In the genomic region with DNA sequence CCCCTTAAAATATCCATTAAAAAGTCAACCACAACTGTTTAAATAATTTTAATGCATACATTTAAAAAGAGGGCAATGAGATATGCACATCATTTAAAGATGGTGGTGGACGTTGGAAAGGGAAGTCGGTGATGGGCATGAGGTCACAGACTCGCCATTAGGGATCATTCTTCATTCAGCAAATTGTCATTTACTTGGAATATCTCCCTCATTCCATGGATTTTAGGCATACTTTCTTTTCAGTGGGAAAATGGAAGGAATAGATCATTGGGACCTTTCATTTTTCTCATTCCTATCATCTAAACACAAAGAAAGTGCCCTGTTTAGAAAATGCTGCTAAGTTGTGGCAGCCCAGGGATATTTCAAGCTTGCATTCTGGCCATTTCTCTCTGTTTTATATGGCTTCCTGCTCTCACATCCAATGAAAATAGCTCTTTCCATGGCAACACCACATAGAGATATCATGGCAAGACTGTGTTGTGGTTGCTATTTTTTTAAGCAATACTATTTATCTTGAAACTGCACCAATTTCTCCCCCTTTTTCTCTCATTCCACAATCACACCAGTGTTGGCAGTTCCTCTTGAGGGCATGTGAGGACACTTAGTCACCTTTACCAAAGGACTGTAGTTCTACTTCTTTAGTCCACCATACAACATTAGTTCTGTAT, we compare ENCODE assay signal across 17 cellular contexts. TPM values are rescaled to one million over a fixed set of nuclear protein-coding genes. Genes with fewer than 3 reads are reported as not detected.
DNase-seq lines count a peak whose midpoint lies in the region; ATAC-seq lines count a peak whose summit lies in the region.
"Had no signal": no experiment of that assay in that cellular context is flagged by ENCODE, and none has a peak within 500 bp of the region (broad histone marks: within the 10 kb centered on the region; RNA-seq: fewer than 3 reads in every experiment).

No MANE protein-coding gene starts in this region.

- H3K79me1 ChIP-seq in trophoblast cell (ENCODE audit: low read length) = no peaks in the 10 kb centered on the region

- no peaks in the 10 kb centered on the region for H3K79me2 ChIP-seq in GM23248 (ENCODE audit: insufficient read depth)
- H3K79me2 ChIP-seq in trophoblast cell (ENCODE audit: control insufficient read depth, insufficient read depth, low read length, poor library complexity) = no peaks in the 10 kb centered on the region

- H4K8ac ChIP-seq in trophoblast cell (ENCODE audit: low read depth, low read length) = no peak overlapping the region

- H3K4ac ChIP-seq in trophoblast cell (ENCODE audit: low read depth, low read length) = no peak overlapping the region

- DNase-seq in GM23248 = peak; percentile 89
- peak; percentile 92 for DNase-seq in astrocyte of the hippocampus (ENCODE audit: low read depth, low spot score)
- no peak for DNase-seq in right cardiac atrium
- no peak for DNase-seq in foreskin melanocyte
- no peak for DNase-seq in trophoblast cell
- DNase-seq in head of caudate nucleus = no peak
- DNase-seq: activated CD4-positive, alpha-beta memory T cell treated with anti-CD3 and anti-CD28 coated beads, Interleukin-2, amount 10 ng/mL, durations not matched to agents 7 days and 5 days; amygdala; CD8-positive, alpha-beta memory T cell; gastrocnemius medialis; GDM1; immature natural killer cell; NCI-H1048; NK-92 treated with Interleukin-12 subunit alpha and Interleukin-12 subunit beta, amount 100 ng/mL, for 24 hours; posterior cingulate gyrus; thyroid gland had no signal

- H3K14ac ChIP-seq in trophoblast cell (ENCODE audit: low read length) = no peak overlapping the region

- peak overlapping the region; percentile 98 for H3K27ac ChIP-seq in GM23248
- H3K27ac ChIP-seq in right cardiac atrium (ENCODE audit: low read length) = peak overlapping the region; percentile 42
- no peak overlapping the region for H3K27ac ChIP-seq in trophoblast cell (ENCODE audit: low read depth, low read length)

- H3K9ac ChIP-seq in GM23248 = peak overlapping the region; percentile 63
- peak overlapping the region; percentile 61 for H3K9ac ChIP-seq in skeletal muscle satellite cell (ENCODE audit: low read depth, low read length)
- H3K9ac ChIP-seq in trophoblast cell (ENCODE audit: low read length) = no peak overlapping the region

- H4K20me1 ChIP-seq in GM23248 (ENCODE audit: insufficient read depth) = no peaks in the 10 kb centered on the region

- H3K4me1 ChIP-seq in GM23248 (ENCODE audit: insufficient read depth) (peaks cover 52% of the 10 kb centered on the region), right cardiac atrium (ENCODE audit: control insufficient read depth, insufficient read depth, low read length) (peaks cover 5% of the 10 kb centered on the region), skeletal muscle satellite cell (ENCODE audit: control insufficient read depth, insufficient read depth, low read length) (peaks cover 46% of the 10 kb centered on the region), trophoblast cell (ENCODE audit: control insufficient read depth in 1 of 2, insufficient read depth in 2 of 2, low read length in 2 of 2) (peaks cover 0 to 3% of the 10 kb centered on the region in 2 experiments)
- H3K4me1 ChIP-seq: gastrocnemius medialis had no signal

- H3K23ac ChIP-seq in trophoblast cell (ENCODE audit: low read length) = no peak overlapping the region

- in situ Hi-C loops in GM23248 (cut with MboI) = no loop called here

- H2BK120ac ChIP-seq in trophoblast cell (ENCODE audit: insufficient read depth, low read length, poor library complexity) = no peak overlapping the region

- no peak overlapping the region for H3K18ac ChIP-seq in trophoblast cell (ENCODE audit: low read length)

- H2BK12ac ChIP-seq in trophoblast cell (ENCODE audit: low read length) = no peak overlapping the region

- H2AK5ac ChIP-seq in trophoblast cell (ENCODE audit: low read length) = no peak overlapping the region

- no peak overlapping the region for H3K4me3 ChIP-seq in GM23248
- no peak overlapping the region for H3K4me3 ChIP-seq in right cardiac atrium (ENCODE audit: low read length)
- H3K4me3 ChIP-seq in skeletal muscle satellite cell (ENCODE audit: low read length) = no peak overlapping the region
- H3K4me3 ChIP-seq in trophoblast cell (ENCODE audit: low read depth, low read length) = no peak overlapping the region
- H3K4me3 ChIP-seq: gastrocnemius medialis, thyroid gland had no signal

- WGBS in GM23248 (ENCODE audit: low coverage in 1 of 2, low lambda C conversion rate in 2 of 2, missing lambda C conversion rate in 2 of 2), 2 experiments = 61 to 72% methylated on average over 3 of the region's 3 CpGs
- WGBS in right cardiac atrium = 72% methylated on average over 3 of the region's 3 CpGs
- WGBS in trophoblast cell (ENCODE audit: extremely low coverage, insufficient coverage, insufficient read length) = no CpG with 5 or more reads among the region's 3 CpGs

- H3K9me3 ChIP-seq in GM23248 (ENCODE audit: low read depth) (no peaks in the 10 kb centered on the region), right cardiac atrium (ENCODE audit: control insufficient read depth, low read length) (no peaks in the 10 kb centered on the region), skeletal muscle satellite cell (replicated peaks; ENCODE audit: low read length) (no peaks in the 10 kb centered on the region), trophoblast cell (ENCODE audit: insufficient read depth, low read depth, low read length) (peaks cover 2% of the 10 kb centered on the region)
- H3K9me3 ChIP-seq: gastrocnemius medialis, thyroid gland had no signal

- H3K4me2 ChIP-seq in GM23248 (ENCODE audit: unreplicated experiment) (peak overlapping the region; percentile 40), skeletal muscle satellite cell (ENCODE audit: low read length) (peak overlapping the region; percentile 14), trophoblast cell (ENCODE audit: low read length) (no peak overlapping the region)

- H2BK5ac ChIP-seq in trophoblast cell (ENCODE audit: low read depth, low read length, poor library complexity) = no peak overlapping the region

- intact Hi-C loops in right cardiac atrium (cut with DNase I) = no loop called here
- intact Hi-C loops in head of caudate nucleus (cut with DNase I) = no loop called here

- no peaks in the 10 kb centered on the region for H3K27me3 ChIP-seq in GM23248 (replicated peaks; ENCODE audit: insufficient read depth)
- no peaks in the 10 kb centered on the region for H3K27me3 ChIP-seq in right cardiac atrium (ENCODE audit: control insufficient read depth, insufficient read depth)
- H3K27me3 ChIP-seq in skeletal muscle satellite cell (ENCODE audit: control insufficient read depth, insufficient read depth, low read length) = no peaks in the 10 kb centered on the region
- no peaks in the 10 kb centered on the region for H3K27me3 ChIP-seq in trophoblast cell (ENCODE audit: insufficient read depth, low read length)
- H3K27me3 ChIP-seq: gastrocnemius medialis, thyroid gland had no signal

- H2AFZ ChIP-seq in GM23248 = no peak overlapping the region
- no peak overlapping the region for H2AFZ ChIP-seq in trophoblast cell (ENCODE audit: insufficient read depth, low read length, poor library complexity)

- H3K36me3 ChIP-seq in GM23248 (ENCODE audit: low read depth) = no peaks in the 10 kb centered on the region
- H3K36me3 ChIP-seq in skeletal muscle satellite cell (ENCODE audit: insufficient read depth, low read length) = no peaks in the 10 kb centered on the region
- no peaks in the 10 kb centered on the region for H3K36me3 ChIP-seq in trophoblast cell (ENCODE audit: control insufficient read depth in 1 of 2, insufficient read depth in 2 of 2, low read length in 2 of 2)
- H3K36me3 ChIP-seq: gastrocnemius medialis, thyroid gland had no signal

- H4K12ac ChIP-seq in trophoblast cell (ENCODE audit: low read depth, low read length) = no peak overlapping the region

- H4K91ac ChIP-seq in trophoblast cell (ENCODE audit: low read depth, low read length) = no peak overlapping the region

- H3K9me2 ChIP-seq in GM23248 (ENCODE audit: insufficient read depth) = no peaks in the 10 kb centered on the region

- peaks cover 48% of the 10 kb centered on the region for H3F3A ChIP-seq in GM23248 (ENCODE audit: insufficient read depth)

- peak; percentile 77 to 80 for ATAC-seq in right cardiac atrium
- ATAC-seq: gastrocnemius medialis had no signal

RNA-seq across cellular contexts. Expression of gene LMCD1, which starts 40.7 kb away (rescaled TPM):
- 149 and 259 TPM in 2 replicates for total RNA-seq in GM23248 (2014; rRNA removed; shearing (Covaris generic))
- polyA plus RNA-seq in GM23248 (2016; fragmentation: Nextera tagmentation; extraction: Ambion mirVana) (187 and 189 TPM in 2 replicates), right cardiac atrium (43.4 TPM)
- total RNA-seq in right cardiac atrium = 10 to 100 TPM; 45.6 to 57.8 (median 55.4) TPM
- total RNA-seq in skeletal muscle satellite cell (2012; rRNA removed) = 17.5 and 29.5 TPM in 2 replicates
- 47.8 and 49.5 TPM in 2 replicates for polyA plus RNA-seq in trophoblast cell (2013)

Comparison
In these comparisons a context has a peak if more than half of its experiments do, and no peak if none do; other contexts are left out.
1. DNase-seq: peak in GM23248 (single experiment) and astrocyte of the hippocampus (single experiment); none in right cardiac atrium (0 of 3), foreskin melanocyte (single experiment), trophoblast cell (0 of 2) and head of caudate nucleus (0 of 42).